Comparison of ENCODE assay signal across 1 cellular context in the genomic region with DNA sequence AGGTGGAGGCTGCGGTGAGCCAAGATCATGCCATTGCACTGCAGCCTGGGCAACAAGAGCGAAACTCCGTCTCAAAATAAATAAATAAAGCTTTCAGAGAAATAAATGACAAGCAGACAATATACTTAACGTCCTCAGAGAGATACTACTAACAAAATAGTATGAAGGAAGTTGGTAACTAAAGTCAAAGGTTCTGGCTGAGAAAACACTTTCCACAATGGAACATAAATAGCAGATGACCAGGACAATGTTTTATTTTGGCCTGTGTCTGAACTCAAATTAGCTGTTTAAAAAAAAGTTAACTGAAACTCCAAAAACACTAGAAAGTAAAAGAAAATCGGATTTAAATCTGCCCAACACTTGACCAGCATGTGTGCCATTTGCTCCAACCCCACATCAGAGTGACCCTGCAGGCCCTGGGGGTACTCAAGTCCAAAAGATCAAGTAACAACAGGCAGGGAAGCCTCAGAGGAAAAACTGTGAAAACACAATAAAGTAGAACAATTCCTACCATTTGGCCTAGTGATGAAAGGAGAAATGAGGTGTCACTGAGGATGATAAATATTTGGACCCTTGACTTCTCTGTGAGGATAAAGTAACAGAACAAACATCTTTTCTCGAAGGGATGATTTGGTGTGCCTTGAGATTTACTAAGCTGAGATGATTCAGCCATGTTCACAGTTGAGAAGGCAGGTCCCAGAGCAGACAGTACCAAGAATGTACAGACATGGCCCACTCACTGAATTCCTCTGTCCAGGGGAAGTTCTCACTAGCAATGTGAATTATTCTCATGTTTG.
TF ChIP-seq lines count a peak whose summit lies in the region.

No MANE protein-coding gene starts in this region.

TF ChIP-seq in IMR-90, 13 proteins besides CTCF, POLR2A, EP300 and RAD21:
- TF ChIP-seq MAFK (IDR thresholded peaks at IDR 0.05; ENCODE audit: low read depth, low read length), result no peak
- TF ChIP-seq NFE2L2 (IDR thresholded peaks at IDR 0.05; ENCODE audit: low read depth, low read length), result no peak
- TF ChIP-seq SMC3 (IDR thresholded peaks at IDR 0.05; ENCODE audit: low read depth, low read length), result no peak; the same call in 1 of the 2 replicates
